In the genomic region with DNA sequence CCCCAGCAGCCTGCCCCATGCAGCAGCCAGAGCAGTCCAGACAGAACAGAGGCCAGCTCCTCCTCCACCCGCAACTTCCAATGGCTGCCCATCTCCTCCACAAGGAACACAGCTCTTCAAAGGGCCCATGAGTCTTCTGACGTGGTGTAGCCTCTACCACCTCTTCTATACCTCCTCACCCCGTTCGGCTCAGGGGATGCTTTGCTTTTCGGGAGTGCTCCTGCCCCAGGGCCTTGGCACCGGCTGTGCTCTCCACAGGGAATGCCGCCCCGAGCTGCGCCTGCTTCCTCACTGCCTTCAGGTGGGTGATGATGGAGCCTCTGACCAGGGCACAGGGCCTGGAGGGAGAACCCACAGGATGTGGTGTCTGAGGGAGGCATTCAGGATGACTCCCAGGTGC, we compare ENCODE assay signal across 25 cellular contexts. TPM values are rescaled to one million over a fixed set of nuclear protein-coding genes. Genes with fewer than 3 reads are reported as not detected.
A peak's percentile ranks its signal among the peaks of the same experiment; 100 is the strongest.
DNase-seq lines count a peak whose midpoint lies in the region; ATAC-seq and TF ChIP-seq lines count a peak whose summit lies in the region.
"Had no signal": no experiment of that assay in that cellular context is flagged by ENCODE, and none has a peak within 500 bp of the region (broad histone marks: within the 10 kb centered on the region; RNA-seq: fewer than 3 reads in every experiment).

No MANE protein-coding gene starts in this region.

- DNase-seq in T-helper 1 cell (no peak), Right ventricle myocardium inferior (ENCODE audit: missing footprints) (peak; percentile 57), right cardiac atrium (no peak), trophoblast cell (no peak), coronary artery (ENCODE audit: low spot score) (no peak)
- DNase-seq: ACHN; AML-193; C1 segment of cervical spinal cord; Calu3; CD4-positive, alpha-beta memory T cell; COR-L47; DMS53; DMS79 treated with DMSO at 0.1 percent for 48 hours; GF-D8; H9; HFFc6 had no signal

- H2AFZ ChIP-seq in trophoblast cell (ENCODE audit: insufficient read depth, low read length, poor library complexity) = no peak overlapping the region
- H2AFZ ChIP-seq: GM23338 had no signal

- H3K79me1 ChIP-seq in trophoblast cell (ENCODE audit: low read length) = peaks cover 9% of the 10 kb centered on the region

- H3K36me3 Mint-ChIP-seq in T-helper 1 cell treated with Interleukin-12 subunit alpha and Interleukin-12 subunit beta and Interleukin-4 antibody, amounts not matched to agents 30 μg/mL and 1 μg/mL, for 36 hours (ENCODE audit: low read depth) = peaks cover 25% of the 10 kb centered on the region

- peak overlapping the region; percentile 13 for H3K27ac Mint-ChIP-seq in T-helper 1 cell treated with Interleukin-12 subunit alpha and Interleukin-12 subunit beta and Interleukin-4 antibody, amounts not matched to agents 30 μg/mL and 1 μg/mL, for 36 hours
- H3K27ac Mint-ChIP-seq: CD4-positive, alpha-beta memory T cell; GM23338; H9; HFFc6 had no signal

- no peak overlapping the region for H2BK5ac ChIP-seq in trophoblast cell (ENCODE audit: low read depth, low read length, poor library complexity)

- H3K4me1 ChIP-seq in right cardiac atrium (ENCODE audit: control insufficient read depth, insufficient read depth, low read length) (no peaks in the 10 kb centered on the region), trophoblast cell (ENCODE audit: control insufficient read depth in 1 of 2, insufficient read depth in 2 of 2, low read length in 2 of 2) (peaks cover 12 to 16% of the 10 kb centered on the region in 2 experiments)
- H3K4me1 ChIP-seq: A549 had no signal

- ATAC-seq in Right ventricle myocardium inferior = no peak
- no peak for ATAC-seq in right cardiac atrium
- ATAC-seq: A549, GM23338, HCT116 had no signal

- no peak overlapping the region for H4K91ac ChIP-seq in trophoblast cell (ENCODE audit: low read depth, low read length)

- H3K18ac ChIP-seq in trophoblast cell (ENCODE audit: low read length) = no peak overlapping the region

- intact Hi-C loops in Right ventricle myocardium inferior (cut with DNase I) (no loop called here), right cardiac atrium (cut with DNase I) (no loop called here)

- no peak overlapping the region for H3K4me3 Mint-ChIP-seq in T-helper 1 cell treated with Interleukin-12 subunit alpha and Interleukin-12 subunit beta and Interleukin-4 antibody, amounts not matched to agents 30 μg/mL and 1 μg/mL, for 36 hours
- H3K4me3 Mint-ChIP-seq: CD4-positive, alpha-beta memory T cell; GM23338; H9; HFFc6 had no signal

- no peak overlapping the region for H3K14ac ChIP-seq in trophoblast cell (ENCODE audit: low read length)

- no peak overlapping the region for H2BK120ac ChIP-seq in trophoblast cell (ENCODE audit: insufficient read depth, low read length, poor library complexity)

- no peaks in the 10 kb centered on the region for H3K27me3 ChIP-seq in right cardiac atrium (ENCODE audit: control insufficient read depth, insufficient read depth)
- H3K27me3 ChIP-seq in trophoblast cell (ENCODE audit: insufficient read depth, low read length) = no peaks in the 10 kb centered on the region

- no peak for TF ChIP-seq CTCF in coronary artery (IDR thresholded peaks at IDR 0.05)

- H3K4me3 ChIP-seq in right cardiac atrium (ENCODE audit: low read length) = no peak overlapping the region
- H3K4me3 ChIP-seq in trophoblast cell (ENCODE audit: low read depth, low read length) = no peak overlapping the region
- no peak overlapping the region for H3K4me3 ChIP-seq in coronary artery
- H3K4me3 ChIP-seq: A549, GM23338 had no signal

- peaks cover 27% of the 10 kb centered on the region for H3K4me1 Mint-ChIP-seq in T-helper 1 cell treated with Interleukin-12 subunit alpha and Interleukin-12 subunit beta and Interleukin-4 antibody, amounts not matched to agents 30 μg/mL and 1 μg/mL, for 36 hours (ENCODE audit: low read depth)

- no peak overlapping the region for H3K4ac ChIP-seq in trophoblast cell (ENCODE audit: low read depth, low read length)

- no peak overlapping the region for H3K27ac ChIP-seq in right cardiac atrium (ENCODE audit: low read length)
- H3K27ac ChIP-seq in trophoblast cell (ENCODE audit: low read depth, low read length) = no peak overlapping the region
- H3K27ac ChIP-seq in coronary artery = no peak overlapping the region
- H3K27ac ChIP-seq: 22Rv1, A549 had no signal

- H3K36me3 ChIP-seq in trophoblast cell (ENCODE audit: control insufficient read depth in 1 of 2, insufficient read depth in 2 of 2, low read length in 2 of 2) = no peaks in the 10 kb centered on the region

- H2AK5ac ChIP-seq in trophoblast cell (ENCODE audit: low read length) = no peak overlapping the region

- H3K9me3 Mint-ChIP-seq in T-helper 1 cell treated with Interleukin-12 subunit alpha and Interleukin-12 subunit beta and Interleukin-4 antibody, amounts not matched to agents 30 μg/mL and 1 μg/mL, for 36 hours = peaks cover 41% of the 10 kb centered on the region
- H3K9me3 Mint-ChIP-seq: GM23338, HFFc6 had no signal

- peak overlapping the region; percentile 32 for H2BK12ac ChIP-seq in trophoblast cell (ENCODE audit: low read length)

- 89% methylated on average over 9 of the region's 9 CpGs for WGBS in right cardiac atrium
- no CpG with 5 or more reads among the region's 9 CpGs for WGBS in trophoblast cell (ENCODE audit: extremely low coverage, insufficient coverage, insufficient read length)

- peaks cover 3% of the 10 kb centered on the region for H3K79me2 ChIP-seq in trophoblast cell (ENCODE audit: control insufficient read depth, insufficient read depth, low read length, poor library complexity)

- H3K27me3 Mint-ChIP-seq in T-helper 1 cell treated with Interleukin-12 subunit alpha and Interleukin-12 subunit beta and Interleukin-4 antibody, amounts not matched to agents 30 μg/mL and 1 μg/mL, for 36 hours (ENCODE audit: low read depth) = peaks cover 23% of the 10 kb centered on the region

- no peak overlapping the region for H3K9ac ChIP-seq in trophoblast cell (ENCODE audit: low read length)

- no peak overlapping the region for H3K4me2 ChIP-seq in trophoblast cell (ENCODE audit: low read length)
- H3K4me2 ChIP-seq: A549, GM23338 had no signal

- H3K9me3 ChIP-seq in right cardiac atrium (ENCODE audit: control insufficient read depth, low read length) = no peaks in the 10 kb centered on the region
- peaks cover 4% of the 10 kb centered on the region for H3K9me3 ChIP-seq in trophoblast cell (ENCODE audit: insufficient read depth, low read depth, low read length)
- H3K9me3 ChIP-seq: A549 had no signal

- no peak overlapping the region for H4K12ac ChIP-seq in trophoblast cell (ENCODE audit: low read depth, low read length)

- H4K8ac ChIP-seq in trophoblast cell (ENCODE audit: low read depth, low read length) = no peak overlapping the region

- H3K23ac ChIP-seq in trophoblast cell (ENCODE audit: low read length) = no peak overlapping the region

RNA-seq across cellular contexts. Expression of gene DNAJB8, which starts 14.6 kb away (rescaled TPM):
- not detected for total RNA-seq in Right ventricle myocardium inferior
- total RNA-seq in right cardiac atrium = not detected
- not detected for polyA plus RNA-seq in right cardiac atrium
- not detected in 2 replicates for polyA plus RNA-seq in trophoblast cell (2013)
- total RNA-seq: Calu3; CD4-positive, alpha-beta memory T cell; Daoy; G401; GM23338; H4; H9; HFFc6 had no signal
- polyA plus RNA-seq: A549; BJ; CD4-positive, alpha-beta memory T cell; GM23338 had no signal

RNA-seq across cellular contexts. Expression of gene GATA2, which starts 40.9 kb away (rescaled TPM):
- 9.1 TPM for total RNA-seq in Right ventricle myocardium inferior
- total RNA-seq in right cardiac atrium = 10 to 100 TPM in 3 of 4 donors, 1 to 10 TPM in 1; 9.7 to 18.1 (median 15.4) TPM
- polyA plus RNA-seq in right cardiac atrium = 14.3 TPM
- polyA plus RNA-seq in trophoblast cell (2013) = 467 and 505 TPM in 2 replicates
- total RNA-seq: CD4-positive, alpha-beta memory T cell had no signal
- polyA plus RNA-seq: CD4-positive, alpha-beta memory T cell had no signal
